35 cellular contexts compared by ENCODE assay signal in the genomic region with DNA sequence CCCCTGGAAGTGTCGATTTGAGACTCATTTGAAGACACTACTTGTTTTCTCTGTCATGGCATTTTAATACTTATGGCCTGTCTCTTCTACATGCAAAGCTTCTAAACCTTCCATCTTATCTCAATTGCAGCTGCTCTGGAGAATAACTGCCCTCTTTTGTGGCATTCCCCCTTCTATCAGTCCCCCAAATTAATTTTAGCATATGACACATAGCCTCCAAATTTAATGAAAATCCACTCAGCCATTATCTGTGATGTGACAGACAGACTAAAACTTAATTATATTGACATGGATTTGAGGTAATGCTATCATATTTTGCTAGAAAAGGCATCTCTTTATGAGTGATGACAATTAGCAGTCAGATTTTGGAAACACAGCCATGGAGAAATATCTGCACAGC.
"Had no signal": no experiment of that assay in that cellular context is flagged by ENCODE, and none has a peak within 500 bp of the region (broad histone marks: within the 10 kb centered on the region; RNA-seq: fewer than 3 reads in every experiment).

No MANE protein-coding gene starts in this region.

- H3K27ac ChIP-seq: KMS-11 had no signal

- H3K4me3 ChIP-seq: MG63 had no signal

- H3K4me2 ChIP-seq: KMS-11 had no signal

- H3K27me3 ChIP-seq: MG63 had no signal

- H3K36me3 ChIP-seq: MG63 had no signal

- DNase-seq: Karpas-422, Kasumi-1, MG63, MM.1S, MV-4-11, NCI-H1048, NCI-H1092, NCI-H1092 treated with DMSO at 0.1 percent for 48 hours, NCI-H1105, NCI-H1105 treated with DMSO at 0.1 percent for 48 hours, NCI-H1417, NCI-H1417 treated with DMSO at 0.1 percent for 48 hours, NCI-H1436, NCI-H1436 treated with DMSO at 0.1 percent for 48 hours, NCI-H146, NCI-H1694, NCI-H1694 treated with DMSO at 0.1 percent for 48 hours, NCI-H187, NCI-H187 treated with DMSO at 0.1 percent for 48 hours, NCI-H1930, NCI-H2029, NCI-H2029 treated with DMSO at 0.1 percent for 48 hours, NCI-H2081, NCI-H2081 treated with DMSO at 0.1 percent for 48 hours, NCI-H2107, NCI-H2171, NCI-H2171 treated with DMSO at 0.1 percent for 48 hours, NCI-H2227 treated with DMSO at 0.1 percent for 48 hours, NCI-H226, NCI-H345, NCI-H446, NCI-H446 treated with DMSO at 0.1 percent for 48 hours, NCI-H510A, NCI-H510A treated with DMSO at 0.1 percent for 48 hours had no signal

- H3K9ac ChIP-seq: KMS-11 had no signal

- H3K9me3 ChIP-seq: MG63 had no signal
